Comparison of ENCODE assay signal across 1 cellular context in the genomic region with DNA sequence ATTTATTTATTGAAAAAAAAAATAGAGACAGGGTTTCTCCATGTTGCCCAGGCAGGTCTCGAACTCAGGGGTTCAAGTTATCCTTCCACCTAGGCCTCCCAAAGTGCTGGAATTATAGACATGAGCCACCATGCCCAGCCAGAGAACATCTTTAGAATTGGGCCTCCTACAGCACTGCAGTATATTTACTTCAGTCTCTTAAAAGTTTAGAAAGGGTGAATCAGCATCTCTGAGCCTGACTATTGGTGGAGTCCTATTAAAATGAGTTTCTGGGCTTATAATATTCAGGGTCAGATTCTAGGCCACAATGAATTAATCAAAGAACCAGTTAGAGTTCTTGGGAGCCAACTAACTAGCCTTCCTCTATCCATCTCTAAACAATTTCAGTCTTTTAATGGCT.
TF ChIP-seq lines count a peak whose summit lies in the region.

No MANE protein-coding gene starts in this region.

TF ChIP-seq in GM23338, 12 proteins besides CTCF, POLR2A, EP300 and RAD21 (continued from another document):
- TF ChIP-seq NANOG (IDR thresholded peaks at IDR 0.05; ENCODE audit: borderline replicate concordance) (no peak), POLR2AphosphoS5 (IDR thresholded peaks at IDR 0.05; ENCODE audit: low read depth) (no peak)
